In genomic region chr9:131840220-131840619, GRCh38 we compare ENCODE assay signal across 19 cellular contexts.
DNase-seq lines count a peak whose midpoint lies in the region; ATAC-seq and TF ChIP-seq lines count a peak whose summit lies in the region.
"Had no signal": no experiment of that assay in that cellular context is flagged by ENCODE, and none has a peak within 500 bp of the region (broad histone marks: within the 10 kb centered on the region; RNA-seq: fewer than 3 reads in every experiment).

No MANE protein-coding gene starts in this region.

- H2AK5ac ChIP-seq in neuronal stem cell (ENCODE audit: low read depth, low read length) = no peak overlapping the region

- H2BK120ac ChIP-seq in neuronal stem cell (ENCODE audit: low read depth, low read length) = no peak overlapping the region

- H3K27ac Mint-ChIP-seq in activated T-cell treated with anti-CD3 and anti-CD28 coated beads, Interleukin-2, amount 50 U/mL, for 24 hours = peak overlapping the region; percentile 92
- peak overlapping the region; percentile 99 for H3K27ac Mint-ChIP-seq in activated CD4-positive, alpha-beta memory T cell treated with anti-CD3 and anti-CD28 coated beads, Interleukin-2, amount 10 ng/mL, durations not matched to agents 7 days and 5 days

- DNase-seq in activated T-cell treated with anti-CD3 and anti-CD28 coated beads, Interleukin-2, amount 50 U/mL, for 24 hours = no peak
- DNase-seq in activated T-cell treated with anti-CD3 and anti-CD28 coated beads, Interleukin-2, amount 50 U/mL, for 48 hours = no peak
- peak; percentile 82 for DNase-seq in H7
- peak; percentile 66 for DNase-seq in activated CD4-positive, alpha-beta memory T cell treated with anti-CD3 and anti-CD28 coated beads, Interleukin-2, amount 10 ng/mL, durations not matched to agents 7 days and 5 days
- DNase-seq in neuronal stem cell (ENCODE audit: low spot score) = no peak
- DNase-seq in lower lobe of right lung = no peak
- no peak for DNase-seq in KG1 (lab: John Stamatoyannopoulos, UW)
- DNase-seq: caudate nucleus, erythroblast, gastrocnemius medialis, left cardiac atrium, mesendoderm, NCI-H1105 treated with DMSO at 0.1 percent for 48 hours, NCI-H524 had no signal

- peaks cover 24% of the 10 kb centered on the region for H3K27me3 Mint-ChIP-seq in activated T-cell treated with anti-CD3 and anti-CD28 coated beads, Interleukin-2, amount 50 U/mL, for 24 hours
- peaks cover 6% of the 10 kb centered on the region for H3K27me3 Mint-ChIP-seq in activated CD4-positive, alpha-beta memory T cell treated with anti-CD3 and anti-CD28 coated beads, Interleukin-2, amount 10 ng/mL, durations not matched to agents 7 days and 5 days

- no peak overlapping the region for H2AFZ ChIP-seq in neuronal stem cell (ENCODE audit: low read length)

- TF ChIP-seq CTCF in lower lobe of right lung (IDR thresholded peaks at IDR 0.05) = no peak

- H3K36me3 ChIP-seq in H7 (replicated peaks; ENCODE audit: control insufficient read depth, insufficient read depth, low read length) (no peaks in the 10 kb centered on the region), neuronal stem cell (replicated peaks in 1 of 2; ENCODE audit: control insufficient read depth in 2 of 2, insufficient read depth in 2 of 2, low read length in 2 of 2) (no peaks in the 10 kb centered on the region), lower lobe of right lung (no peaks in the 10 kb centered on the region)
- H3K36me3 ChIP-seq: gastrocnemius medialis, prostate gland had no signal

- H3K4me1 ChIP-seq in neuronal stem cell (ENCODE audit: control insufficient read depth in 2 of 2, insufficient read depth in 1 of 2, low read depth in 1 of 2, low read length in 2 of 2) (peaks cover 11 to 17% of the 10 kb centered on the region in 2 donors), lower lobe of right lung (no peaks in the 10 kb centered on the region)
- H3K4me1 ChIP-seq: gastrocnemius medialis, prostate gland had no signal

- no peak overlapping the region for H3K18ac ChIP-seq in neuronal stem cell (ENCODE audit: low read length)

- no peak overlapping the region for H3K4me3 ChIP-seq in H7 (ENCODE audit: insufficient read depth, low read depth, low read length)
- no peak overlapping the region for H3K4me3 ChIP-seq in neuronal stem cell (ENCODE audit: low read length in 2 of 2)
- H3K4me3 ChIP-seq in lower lobe of right lung = no peak overlapping the region
- H3K4me3 ChIP-seq: gastrocnemius medialis, prostate gland, skin epidermis had no signal

- H3K9me3 ChIP-seq in neuronal stem cell (replicated peaks in 1 of 2; ENCODE audit: control insufficient read depth in 2 of 2, insufficient read depth in 1 of 2, low read depth in 1 of 2, low read length in 2 of 2) = no peaks in the 10 kb centered on the region
- no peaks in the 10 kb centered on the region for H3K9me3 ChIP-seq in lower lobe of right lung
- H3K9me3 ChIP-seq: gastrocnemius medialis, prostate gland had no signal

- H2BK5ac ChIP-seq in neuronal stem cell (ENCODE audit: low read length) = no peak overlapping the region

- POLR2A ChIA-PET in activated CD4-positive, alpha-beta memory T cell treated with anti-CD3 and anti-CD28 coated beads, Interleukin-2, amount 10 ng/mL, durations not matched to agents 7 days and 5 days (lab: Charles Lee) = interaction anchor here (1.0 to 1.9 kb wide), 5 partner anchors 27 to 1190 kb away, joined by 3 to 11 read pairs (median 4); partner anchors contain the start of gene GTF3C5

- no peaks in the 10 kb centered on the region for H3K9me3 Mint-ChIP-seq in activated T-cell treated with anti-CD3 and anti-CD28 coated beads, Interleukin-2, amount 50 U/mL, for 24 hours
- peaks cover 2% of the 10 kb centered on the region for H3K9me3 Mint-ChIP-seq in activated CD4-positive, alpha-beta memory T cell treated with anti-CD3 and anti-CD28 coated beads, Interleukin-2, amount 10 ng/mL, durations not matched to agents 7 days and 5 days

- no peak overlapping the region for H3K4me3 Mint-ChIP-seq in activated T-cell treated with anti-CD3 and anti-CD28 coated beads, Interleukin-2, amount 50 U/mL, for 24 hours
- H3K4me3 Mint-ChIP-seq in activated CD4-positive, alpha-beta memory T cell treated with anti-CD3 and anti-CD28 coated beads, Interleukin-2, amount 10 ng/mL, durations not matched to agents 7 days and 5 days = peak overlapping the region; percentile 51
- H3K4me3 Mint-ChIP-seq: naive thymus-derived CD8-positive, alpha-beta T cell had no signal

- H3K36me3 Mint-ChIP-seq in activated T-cell treated with anti-CD3 and anti-CD28 coated beads, Interleukin-2, amount 50 U/mL, for 24 hours (ENCODE audit: low read depth) = no peaks in the 10 kb centered on the region
- H3K36me3 Mint-ChIP-seq in activated CD4-positive, alpha-beta memory T cell treated with anti-CD3 and anti-CD28 coated beads, Interleukin-2, amount 10 ng/mL, durations not matched to agents 7 days and 5 days (ENCODE audit: low read depth) = peaks cover 3% of the 10 kb centered on the region
- H3K36me3 Mint-ChIP-seq: naive thymus-derived CD8-positive, alpha-beta T cell had no signal

- H3K14ac ChIP-seq in neuronal stem cell (ENCODE audit: low read length) = no peak overlapping the region

- no peaks in the 10 kb centered on the region for H3K79me1 ChIP-seq in neuronal stem cell (ENCODE audit: low read depth, low read length)

- no peaks in the 10 kb centered on the region for H3K27me3 ChIP-seq in H7 (ENCODE audit: control insufficient read depth, insufficient read depth, low read length)
- peaks cover 0 to 45% (median 0%) of the 10 kb centered on the region in 3 experiments for H3K27me3 ChIP-seq in neuronal stem cell (ENCODE audit: control insufficient read depth in 3 of 3, insufficient read depth in 3 of 3, low read depth in 1 of 3, low read length in 3 of 3)
- peaks cover 3% of the 10 kb centered on the region for H3K27me3 ChIP-seq in lower lobe of right lung (ENCODE audit: low read depth)

- no peak overlapping the region for H3K4me2 ChIP-seq in neuronal stem cell (ENCODE audit: insufficient read depth, low read length, poor library complexity, severe bottlenecking)

- peaks cover 19% of the 10 kb centered on the region for H3K4me1 Mint-ChIP-seq in activated T-cell treated with anti-CD3 and anti-CD28 coated beads, Interleukin-2, amount 50 U/mL, for 24 hours (ENCODE audit: low read depth)
- peaks cover 36% of the 10 kb centered on the region for H3K4me1 Mint-ChIP-seq in activated CD4-positive, alpha-beta memory T cell treated with anti-CD3 and anti-CD28 coated beads, Interleukin-2, amount 10 ng/mL, durations not matched to agents 7 days and 5 days

- no peak overlapping the region for H2BK12ac ChIP-seq in neuronal stem cell (ENCODE audit: low read length)

- CTCF ChIA-PET in activated CD4-positive, alpha-beta memory T cell treated with anti-CD3 and anti-CD28 coated beads, Interleukin-2, amount 10 ng/mL, durations not matched to agents 7 days and 5 days (lab: Charles Lee) = interaction anchor here (0.6 to 1.4 kb wide), 7 partner anchors 14 to 396 kb away, joined by 3 to 4 read pairs (median 3); no protein-coding TSS in a partner anchor

- H3K27ac ChIP-seq in neuronal stem cell (replicated peaks; ENCODE audit: low read length) = no peak overlapping the region
- H3K27ac ChIP-seq in lower lobe of right lung = no peak overlapping the region
- H3K27ac ChIP-seq: C4-2B, gastrocnemius medialis, prostate gland had no signal

- WGBS in neuronal stem cell (ENCODE audit: extremely low coverage in 2 of 2, insufficient read length in 2 of 2, insufficient replicate concordance in 1 of 2), 2 donors = no CpG with 5 or more reads among the region's 8 CpGs

- no peak overlapping the region for H3K4ac ChIP-seq in neuronal stem cell (ENCODE audit: low read length)

- H2BK15ac ChIP-seq in neuronal stem cell (ENCODE audit: low read length) = peak overlapping the region; percentile 9

- no peak overlapping the region for H3K9ac ChIP-seq in neuronal stem cell (ENCODE audit: low read depth, low read length, poor library complexity)

- intact Hi-C loops in lower lobe of right lung (cut with DNase I) = no loop called here

- no peak overlapping the region for H3K23ac ChIP-seq in neuronal stem cell (ENCODE audit: low read depth, low read length, poor library complexity)

- no peak for ATAC-seq in HG02885 (IDR thresholded peaks at IDR 0.05; ENCODE audit: poor library complexity, unreplicated experiment)
- no peak for ATAC-seq in lower lobe of right lung
- ATAC-seq: gastrocnemius medialis; naive thymus-derived CD8-positive, alpha-beta T cell had no signal

- H4K91ac ChIP-seq in neuronal stem cell (ENCODE audit: low read depth, low read length, poor library complexity) = no peak overlapping the region

- no peak overlapping the region for H4K8ac ChIP-seq in neuronal stem cell (ENCODE audit: low read depth, low read length)

Comparison
In these comparisons a context has a peak if more than half of its experiments do, and no peak if none do; other contexts are left out.
1. DNase-seq: peak in H7 (single experiment) and activated CD4-positive, alpha-beta memory T cell treated with anti-CD3 and anti-CD28 coated beads, Interleukin-2, amount 10 ng/mL, durations not matched to agents 7 days and 5 days (single experiment); none in activated T-cell treated with anti-CD3 and anti-CD28 coated beads, Interleukin-2, amount 50 U/mL, for 24 hours (single experiment), activated T-cell treated with anti-CD3 and anti-CD28 coated beads, Interleukin-2, amount 50 U/mL, for 48 hours (0 of 2), neuronal stem cell (single experiment), lower lobe of right lung (single experiment) and KG1 (single experiment).